1 cellular context compared by ENCODE assay signal in the genomic region with DNA sequence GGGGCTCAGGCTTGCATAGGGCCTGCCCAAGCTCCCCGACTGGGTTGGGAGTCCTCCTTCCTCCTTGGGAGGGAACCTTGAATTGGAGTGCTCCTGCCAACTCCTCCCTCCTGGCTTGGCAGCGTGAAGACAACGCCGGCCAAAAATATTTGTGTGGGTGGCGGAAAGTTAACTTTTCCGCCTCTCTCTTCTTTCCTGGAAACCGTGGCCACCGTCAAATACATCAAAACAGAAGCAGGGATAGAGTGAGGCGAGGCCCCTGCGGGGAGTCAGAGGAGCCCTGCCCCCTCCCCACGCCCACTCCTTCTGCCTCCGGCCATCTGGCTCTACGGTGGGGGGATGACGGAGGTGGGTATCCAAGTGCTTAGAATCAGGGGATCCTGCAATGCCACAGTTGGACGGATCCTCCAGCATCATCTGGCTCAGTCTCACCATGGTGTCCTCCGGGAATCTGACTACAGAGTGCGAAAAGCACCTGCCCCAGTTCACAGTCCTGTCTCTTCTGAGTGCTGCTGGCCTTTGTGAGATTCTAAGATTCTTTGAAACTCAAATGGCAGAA.
TF ChIP-seq lines count a peak whose summit lies in the region.

No MANE protein-coding gene starts in this region.

TF ChIP-seq in SK-N-SH treated with all-trans-retinoic acid at 6 μM for 48 hours, 23 proteins besides CTCF, POLR2A, EP300 and RAD21 (continued from another document):
- TF ChIP-seq TSHZ2 (CRISPR knock-in tag; IDR thresholded peaks at IDR 0.05) = no peak
- no peak for TF ChIP-seq ISL1 (CRISPR knock-in tag; IDR thresholded peaks at IDR 0.05)
- TF ChIP-seq SNAI2 (CRISPR knock-in tag; IDR thresholded peaks at IDR 0.05) = no peak
- TF ChIP-seq RARB (CRISPR knock-in tag; IDR thresholded peaks at IDR 0.05) = no peak
- no peak for TF ChIP-seq ZNF70 (CRISPR knock-in tag; IDR thresholded peaks at IDR 0.05)
- no peak for TF ChIP-seq ZC3H10 (CRISPR knock-in tag; IDR thresholded peaks at IDR 0.05)
- no peak for TF ChIP-seq BACH2 (CRISPR knock-in tag; IDR thresholded peaks at IDR 0.05; ENCODE audit: borderline replicate concordance)
TF ChIP-seq in SK-N-SH treated with all-trans-retinoic acid at 6 μM for 48 hours: peak in this region for 0.
